In genomic region chr4:38489924-38490639, GRCh38 we compare ENCODE assay signal across 8 cellular contexts.
DNase-seq lines count a peak whose midpoint lies in the region; ATAC-seq and TF ChIP-seq lines count a peak whose summit lies in the region.

No MANE protein-coding gene starts in this region.

- H3K36me3 ChIP-seq in CD4-positive, CD25-positive, alpha-beta regulatory T cell (ENCODE audit: control insufficient read depth, insufficient read depth, low read length): no peaks in the 10 kb centered on the region
- H3K36me3 ChIP-seq in RWPE2 (ENCODE audit: low read depth): no peaks in the 10 kb centered on the region
- no peaks in the 10 kb centered on the region for H3K36me3 ChIP-seq in naive thymus-derived CD4-positive, alpha-beta T cell (ENCODE audit: control insufficient read depth in 2 of 3, insufficient read depth in 3 of 3, low read length in 3 of 3)

- peaks cover 23 to 41% (median 27%) of the 10 kb centered on the region in 4 donors for H3K4me1 Mint-ChIP-seq in CD4-positive, CD25-positive, alpha-beta regulatory T cell
- peaks cover 17 to 67% (median 43%) of the 10 kb centered on the region in 7 donors for H3K4me1 Mint-ChIP-seq in naive thymus-derived CD4-positive, alpha-beta T cell

- no peak for TF ChIP-seq CTCF in RWPE2 (IDR thresholded peaks at IDR 0.05; ENCODE audit: poor library complexity, severe bottlenecking)

- H3K27me3 ChIP-seq in CD4-positive, CD25-positive, alpha-beta regulatory T cell (ENCODE audit: control insufficient read depth, insufficient read depth, low read length): peaks cover 1% of the 10 kb centered on the region
- no peaks in the 10 kb centered on the region for H3K27me3 ChIP-seq in RWPE2 (ENCODE audit: insufficient read depth, poor library complexity, severe bottlenecking)
- H3K27me3 ChIP-seq in naive thymus-derived CD4-positive, alpha-beta T cell (ENCODE audit: control insufficient read depth in 2 of 2, insufficient read depth in 2 of 2, low read length in 2 of 2): no peaks in the 10 kb centered on the region

- POLR2A ChIA-PET in naive thymus-derived CD4-positive, alpha-beta T cell (lab: Charles Lee): interaction anchor here (0.6 to 3.5 kb wide), 10 partner anchors 9 to 201 kb away, joined by 3 to 17 read pairs (median 4); no protein-coding TSS in a partner anchor

- H3K9me3 Mint-ChIP-seq in CD4-positive, CD25-positive, alpha-beta regulatory T cell: no peaks in the 10 kb centered on the region
- no peaks in the 10 kb centered on the region for H3K9me3 Mint-ChIP-seq in naive thymus-derived CD4-positive, alpha-beta T cell

- H3K27me3 Mint-ChIP-seq in CD4-positive, CD25-positive, alpha-beta regulatory T cell: peaks cover 4% of the 10 kb centered on the region
- H3K27me3 Mint-ChIP-seq in naive thymus-derived CD4-positive, alpha-beta T cell: peaks cover 0 to 8% (median 0%) of the 10 kb centered on the region in 5 donors

- peak overlapping the region; percentile 88 to 92 (median 90) for H3K27ac Mint-ChIP-seq in CD4-positive, CD25-positive, alpha-beta regulatory T cell
- H3K27ac Mint-ChIP-seq in naive thymus-derived CD4-positive, alpha-beta T cell: peak overlapping the region; percentile 80 to 100 (median 93)

- no peaks in the 10 kb centered on the region for H3K36me3 Mint-ChIP-seq in CD4-positive, CD25-positive, alpha-beta regulatory T cell
- peaks cover 0 to 3% (median 0%) of the 10 kb centered on the region in 5 donors for H3K36me3 Mint-ChIP-seq in naive thymus-derived CD4-positive, alpha-beta T cell

- no peak overlapping the region for H3K27ac ChIP-seq in CD4-positive, CD25-positive, alpha-beta regulatory T cell (ENCODE audit: insufficient read depth, low read length, poor library complexity, severe bottlenecking)
- H3K27ac ChIP-seq in RWPE2 (ENCODE audit: poor library complexity, severe bottlenecking): no peak overlapping the region
- H3K27ac ChIP-seq in naive thymus-derived CD4-positive, alpha-beta T cell (ENCODE audit: low read depth, low read length): peak overlapping the region; percentile 60

- H3K4me3 Mint-ChIP-seq in CD4-positive, CD25-positive, alpha-beta regulatory T cell: peak overlapping the region; percentile 40 to 76 (median 70)
- H3K4me3 Mint-ChIP-seq in naive thymus-derived CD4-positive, alpha-beta T cell: peak overlapping the region; percentile 48 to 85 (median 77)

- peak overlapping the region; percentile 52 for H3K4me3 ChIP-seq in CD4-positive, CD25-positive, alpha-beta regulatory T cell (ENCODE audit: low read depth, low read length)
- no peak overlapping the region for H3K4me3 ChIP-seq in RWPE2 (ENCODE audit: severe bottlenecking)
- H3K4me3 ChIP-seq in naive thymus-derived CD4-positive, alpha-beta T cell (ENCODE audit: low read length): peak overlapping the region; percentile 25

- peak in 2 of 3 donors; percentile 36 to 45 for DNase-seq in CD4-positive, CD25-positive, alpha-beta regulatory T cell
- DNase-seq in RWPE2 (ENCODE audit: low spot score): no peak
- peak; percentile 66 for DNase-seq in epidermal melanocyte (ENCODE audit: insufficient read length, low spot score)
- DNase-seq in naive thymus-derived CD4-positive, alpha-beta T cell: peak in 6 of 9 donors; percentile 26 to 63 (median 43)
- DNase-seq in NCI-H1694 (lab: John Stamatoyannopoulos, UW): no peak
- DNase-seq in glomerular visceral epithelial cell (ENCODE audit: extremely low spot score): no peak

- peak; percentile 74 to 78 for ATAC-seq in CD4-positive, CD25-positive, alpha-beta regulatory T cell (ENCODE audit: low read depth in 2 of 2)
- ATAC-seq in RWPE2 (ENCODE audit: low read depth) (peak; percentile 54; the same call in 2 of the 3 replicates), GM21515 (IDR thresholded peaks at IDR 0.05; ENCODE audit: unreplicated experiment) (no peak), GM18907 (IDR thresholded peaks at IDR 0.05; ENCODE audit: unreplicated experiment) (no peak)
- peak; percentile 67 for ATAC-seq in naive thymus-derived CD4-positive, alpha-beta T cell

- H3K9me3 ChIP-seq in CD4-positive, CD25-positive, alpha-beta regulatory T cell (ENCODE audit: control insufficient read depth in 2 of 2, low read length in 2 of 2): no peaks in the 10 kb centered on the region
- H3K9me3 ChIP-seq in RWPE2 (ENCODE audit: severe bottlenecking): no peaks in the 10 kb centered on the region
- H3K9me3 ChIP-seq in naive thymus-derived CD4-positive, alpha-beta T cell (ENCODE audit: control insufficient read depth in 2 of 3, low read length in 3 of 3): no peaks in the 10 kb centered on the region

- CTCF ChIA-PET in naive thymus-derived CD4-positive, alpha-beta T cell (lab: Charles Lee): interaction anchor here (0.9 to 1.3 kb wide), 2 partner anchors 9 to 18 kb away, joined by 3 read pairs; no protein-coding TSS in a partner anchor

- H3K4me1 ChIP-seq in CD4-positive, CD25-positive, alpha-beta regulatory T cell (ENCODE audit: control insufficient read depth, insufficient read depth, low read length, poor library complexity, severe bottlenecking): peaks cover 24% of the 10 kb centered on the region
- no peaks in the 10 kb centered on the region for H3K4me1 ChIP-seq in RWPE2 (ENCODE audit: insufficient read depth, poor library complexity, severe bottlenecking)
- peaks cover 28 to 30% of the 10 kb centered on the region in 2 donors for H3K4me1 ChIP-seq in naive thymus-derived CD4-positive, alpha-beta T cell (ENCODE audit: control insufficient read depth in 2 of 2, insufficient read depth in 2 of 2, low read length in 2 of 2)

- intact Hi-C loops in naive thymus-derived CD4-positive, alpha-beta T cell (cut with micrococcal nuclease): loop anchor here in 1 of 2 donors (1.0 to 5.0 kb wide), 2 partner anchors 19 to 33 kb away; no protein-coding TSS in a partner anchor

Comparison
In these comparisons a context has a peak if more than half of its experiments do, and no peak if none do; other contexts are left out.
1. ATAC-seq: peak in CD4-positive, CD25-positive, alpha-beta regulatory T cell (2 of 2), RWPE2 (single experiment) and naive thymus-derived CD4-positive, alpha-beta T cell (single experiment); none in GM21515 (single experiment) and GM18907 (single experiment).
2. DNase-seq: peak in CD4-positive, CD25-positive, alpha-beta regulatory T cell (2 of 3), epidermal melanocyte (single experiment) and naive thymus-derived CD4-positive, alpha-beta T cell (6 of 9); none in RWPE2 (single experiment), NCI-H1694 (single experiment) and glomerular visceral epithelial cell (single experiment).